3 cellular contexts compared by ENCODE assay signal in the genomic region with DNA sequence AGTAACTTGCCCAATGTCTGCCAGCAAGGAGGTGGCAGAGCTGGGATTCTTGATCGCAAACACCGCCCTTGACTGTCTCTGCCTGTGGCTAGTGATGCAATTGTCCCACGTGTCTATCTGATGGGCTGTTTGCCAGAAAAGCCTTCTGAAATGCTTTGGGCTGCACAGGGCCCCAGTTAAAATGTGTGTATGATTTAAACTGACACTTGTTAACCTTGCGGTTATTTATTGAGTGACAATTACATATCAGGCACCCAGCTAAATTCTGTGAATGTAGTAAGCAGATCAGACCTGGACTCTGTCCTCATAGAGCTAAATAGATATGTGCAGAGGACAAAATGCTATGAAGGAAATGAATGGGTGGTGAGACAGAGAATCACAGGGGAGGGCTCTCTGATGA.
TF ChIP-seq lines count a peak whose summit lies in the region.

No MANE protein-coding gene starts in this region.

TF ChIP-seq in A549, 52 proteins besides CTCF, POLR2A, EP300 and RAD21 (continued from another document and continues in another):
- peak; percentile 95 for TF ChIP-seq GATA3 (IDR thresholded peaks at IDR 0.05; ENCODE audit: borderline replicate concordance)
- TF ChIP-seq CHD2 (IDR thresholded peaks at IDR 0.05; ENCODE audit: low read length, partially characterized antibody) = no peak
- TF ChIP-seq, protein P1, sequence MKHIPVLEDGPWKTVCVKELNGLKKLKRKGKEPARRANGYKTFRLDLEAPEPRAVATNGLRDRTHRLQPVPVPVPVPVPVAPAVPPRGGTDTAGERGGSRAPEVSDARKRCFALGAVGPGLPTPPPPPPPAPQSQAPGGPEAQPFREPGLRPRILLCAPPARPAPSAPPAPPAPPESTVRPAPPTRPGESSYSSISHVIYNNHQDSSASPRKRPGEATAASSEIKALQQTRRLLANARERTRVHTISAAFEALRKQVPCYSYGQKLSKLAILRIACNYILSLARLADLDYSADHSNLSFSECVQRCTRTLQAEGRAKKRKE (CRISPR knock-in tag; IDR thresholded peaks at IDR 0.05; ENCODE audit: low read depth) = no peak
- TF ChIP-seq MAFK (IDR thresholded peaks at IDR 0.05; ENCODE audit: partially characterized antibody) = no peak
- TF ChIP-seq HOXB5 (CRISPR knock-in tag; IDR thresholded peaks at IDR 0.05) = no peak
- TF ChIP-seq, protein P2, sequence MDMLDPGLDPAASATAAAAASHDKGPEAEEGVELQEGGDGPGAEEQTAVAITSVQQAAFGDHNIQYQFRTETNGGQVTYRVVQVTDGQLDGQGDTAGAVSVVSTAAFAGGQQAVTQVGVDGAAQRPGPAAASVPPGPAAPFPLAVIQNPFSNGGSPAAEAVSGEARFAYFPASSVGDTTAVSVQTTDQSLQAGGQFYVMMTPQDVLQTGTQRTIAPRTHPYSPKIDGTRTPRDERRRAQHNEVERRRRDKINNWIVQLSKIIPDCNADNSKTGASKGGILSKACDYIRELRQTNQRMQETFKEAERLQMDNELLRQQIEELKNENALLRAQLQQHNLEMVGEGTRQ (IDR thresholded peaks at IDR 0.05) = peak; percentile 55
- TF ChIP-seq, protein P3, sequence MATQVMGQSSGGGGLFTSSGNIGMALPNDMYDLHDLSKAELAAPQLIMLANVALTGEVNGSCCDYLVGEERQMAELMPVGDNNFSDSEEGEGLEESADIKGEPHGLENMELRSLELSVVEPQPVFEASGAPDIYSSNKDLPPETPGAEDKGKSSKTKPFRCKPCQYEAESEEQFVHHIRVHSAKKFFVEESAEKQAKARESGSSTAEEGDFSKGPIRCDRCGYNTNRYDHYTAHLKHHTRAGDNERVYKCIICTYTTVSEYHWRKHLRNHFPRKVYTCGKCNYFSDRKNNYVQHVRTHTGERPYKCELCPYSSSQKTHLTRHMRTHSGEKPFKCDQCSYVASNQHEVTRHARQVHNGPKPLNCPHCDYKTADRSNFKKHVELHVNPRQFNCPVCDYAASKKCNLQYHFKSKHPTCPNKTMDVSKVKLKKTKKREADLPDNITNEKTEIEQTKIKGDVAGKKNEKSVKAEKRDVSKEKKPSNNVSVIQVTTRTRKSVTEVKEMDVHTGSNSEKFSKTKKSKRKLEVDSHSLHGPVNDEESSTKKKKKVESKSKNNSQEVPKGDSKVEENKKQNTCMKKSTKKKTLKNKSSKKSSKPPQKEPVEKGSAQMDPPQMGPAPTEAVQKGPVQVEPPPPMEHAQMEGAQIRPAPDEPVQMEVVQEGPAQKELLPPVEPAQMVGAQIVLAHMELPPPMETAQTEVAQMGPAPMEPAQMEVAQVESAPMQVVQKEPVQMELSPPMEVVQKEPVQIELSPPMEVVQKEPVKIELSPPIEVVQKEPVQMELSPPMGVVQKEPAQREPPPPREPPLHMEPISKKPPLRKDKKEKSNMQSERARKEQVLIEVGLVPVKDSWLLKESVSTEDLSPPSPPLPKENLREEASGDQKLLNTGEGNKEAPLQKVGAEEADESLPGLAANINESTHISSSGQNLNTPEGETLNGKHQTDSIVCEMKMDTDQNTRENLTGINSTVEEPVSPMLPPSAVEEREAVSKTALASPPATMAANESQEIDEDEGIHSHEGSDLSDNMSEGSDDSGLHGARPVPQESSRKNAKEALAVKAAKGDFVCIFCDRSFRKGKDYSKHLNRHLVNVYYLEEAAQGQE (IDR thresholded peaks at IDR 0.05) = no peak
- no peak for TF ChIP-seq RNF2 (IDR thresholded peaks at IDR 0.05; ENCODE audit: borderline replicate concordance, low read depth)
- no peak for TF ChIP-seq SREBF2 (IDR thresholded peaks at IDR 0.05)
- no peak for TF ChIP-seq BHLHE40 (IDR thresholded peaks at IDR 0.05; ENCODE audit: low read depth, low read length)
- TF ChIP-seq, protein P4, sequence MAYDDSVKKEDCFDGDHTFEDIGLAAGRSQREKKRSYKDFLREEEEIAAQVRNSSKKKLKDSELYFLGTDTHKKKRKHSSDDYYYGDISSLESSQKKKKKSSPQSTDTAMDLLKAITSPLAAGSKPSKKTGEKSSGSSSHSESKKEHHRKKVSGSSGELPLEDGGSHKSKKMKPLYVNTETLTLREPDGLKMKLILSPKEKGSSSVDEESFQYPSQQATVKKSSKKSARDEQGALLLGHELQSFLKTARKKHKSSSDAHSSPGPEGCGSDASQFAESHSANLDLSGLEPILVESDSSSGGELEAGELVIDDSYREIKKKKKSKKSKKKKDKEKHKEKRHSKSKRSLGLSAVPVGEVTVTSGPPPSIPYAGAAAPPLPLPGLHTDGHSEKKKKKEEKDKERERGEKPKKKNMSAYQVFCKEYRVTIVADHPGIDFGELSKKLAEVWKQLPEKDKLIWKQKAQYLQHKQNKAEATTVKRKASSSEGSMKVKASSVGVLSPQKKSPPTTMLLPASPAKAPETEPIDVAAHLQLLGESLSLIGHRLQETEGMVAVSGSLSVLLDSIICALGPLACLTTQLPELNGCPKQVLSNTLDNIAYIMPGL (CRISPR knock-in tag; IDR thresholded peaks at IDR 0.05; ENCODE audit: borderline replicate concordance) = no peak
- no peak for TF ChIP-seq NR3C1 (IDR thresholded peaks at IDR 0.05)

TF ChIP-seq in HCT116, 20 proteins besides CTCF, POLR2A, EP300 and RAD21 (continued from another document):
- TF ChIP-seq, protein P3 (IDR thresholded peaks at IDR 0.05; ENCODE audit: low read depth) = no peak
- TF ChIP-seq CBX3 (IDR thresholded peaks at IDR 0.05; ENCODE audit: low read depth) (peak; percentile 79), TCF7L2 (IDR thresholded peaks at IDR 0.05; ENCODE audit: borderline replicate concordance, extremely low read depth, insufficient read depth, insufficient read length) (peak; percentile 40), ELF1 (IDR thresholded peaks at IDR 0.05; ENCODE audit: borderline replicate concordance, low read depth) (no peak), EGR1 (IDR thresholded peaks at IDR 0.05; ENCODE audit: low read depth) (no peak), CEBPB (IDR thresholded peaks at IDR 0.05; ENCODE audit: low read depth) (peak; percentile 96), ZFX (IDR thresholded peaks at IDR 0.05) (no peak)

TF ChIP-seq in K562, 482 proteins besides CTCF, POLR2A, EP300 and RAD21 (continued from another document and continues in another):
- TF ChIP-seq CREM (IDR thresholded peaks at IDR 0.05; ENCODE audit: low read depth) (peak; percentile 82), JUND (IDR thresholded peaks at IDR 0.05; ENCODE audit: borderline replicate concordance, low read depth, low read length) (peak; percentile 87), JUND (tag; IDR thresholded peaks at IDR 0.05; ENCODE audit: borderline replicate concordance, low read depth, low read length) (peak; percentile 64; the same call in 1 of the 3 replicates), TEAD4 (IDR thresholded peaks at IDR 0.05; ENCODE audit: low read length) (peak; percentile 63; the same call in 1 of the 2 replicates), TEAD4 (CRISPR knock-in tag; IDR thresholded peaks at IDR 0.05; ENCODE audit: borderline replicate concordance) (no peak), SOX6 (IDR thresholded peaks at IDR 0.05) (peak; percentile 85), MEIS2 (IDR thresholded peaks at IDR 0.05; ENCODE audit: partially characterized antibody) (peak; percentile 92), TBL1XR1 (IDR thresholded peaks at IDR 0.05; ENCODE audit: low read length in 2 of 2) (peak in 1 of 2 experiments; percentile 69; a peak in 1 of 4 replicates), CCAR2 (IDR thresholded peaks at IDR 0.05; ENCODE audit: low read depth, low read length) (no peak), MAZ (CRISPR knock-in tag; conservative IDR thresholded peaks at IDR 0.05 in 1 of 2, IDR thresholded peaks at IDR 0.05 in 1 of 2) (0 out of 4 replicates have a peak, but pooled peaks of 1 of the 2 experiments have one; percentile 19), FOXA3 (CRISPR knock-in tag; conservative IDR thresholded peaks at IDR 0.05 in 1 of 2, IDR thresholded peaks at IDR 0.05 in 1 of 2) (peak in 1 of 2 experiments; percentile 41; a peak in 2 of 4 replicates), L3MBTL2 (IDR thresholded peaks at IDR 0.05) (peak; percentile 81), ZNF76 (CRISPR knock-in tag; IDR thresholded peaks at IDR 0.05; ENCODE audit: borderline replicate concordance) (no peak), ILF3 (IDR thresholded peaks at IDR 0.05; ENCODE audit: borderline replicate concordance) (no peak), RNF2 (IDR thresholded peaks at IDR 0.05) (0 out of 2 replicates have a peak, but pooled peaks have one; percentile 40), TRIM24 (IDR thresholded peaks at IDR 0.05) (peak; percentile 28 to 65; a peak in 1 of 4 replicates), RBM14 (IDR thresholded peaks at IDR 0.05; ENCODE audit: borderline replicate concordance, insufficient read depth, low read depth, low read length) (no peak), ZNF253 (CRISPR knock-in tag; conservative IDR thresholded peaks at IDR 0.05) (no peak), SMAD4 (CRISPR knock-in tag; conservative IDR thresholded peaks at IDR 0.05) (peak; percentile 62), FOXJ2 (tag; IDR thresholded peaks at IDR 0.05) (peak; percentile 16; the same call in 1 of the 2 replicates), HDAC2 (IDR thresholded peaks at IDR 0.05) (peak; percentile 34; the same call in 1 of the 2 replicates)
- TF ChIP-seq, protein P5, sequence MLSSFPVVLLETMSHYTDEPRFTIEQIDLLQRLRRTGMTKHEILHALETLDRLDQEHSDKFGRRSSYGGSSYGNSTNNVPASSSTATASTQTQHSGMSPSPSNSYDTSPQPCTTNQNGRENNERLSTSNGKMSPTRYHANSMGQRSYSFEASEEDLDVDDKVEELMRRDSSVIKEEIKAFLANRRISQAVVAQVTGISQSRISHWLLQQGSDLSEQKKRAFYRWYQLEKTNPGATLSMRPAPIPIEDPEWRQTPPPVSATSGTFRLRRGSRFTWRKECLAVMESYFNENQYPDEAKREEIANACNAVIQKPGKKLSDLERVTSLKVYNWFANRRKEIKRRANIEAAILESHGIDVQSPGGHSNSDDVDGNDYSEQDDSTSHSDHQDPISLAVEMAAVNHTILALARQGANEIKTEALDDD (IDR thresholded peaks at IDR 0.05) = 0 out of 2 replicates have a peak, but pooled peaks have one; percentile 29
- TF ChIP-seq, protein P6, sequence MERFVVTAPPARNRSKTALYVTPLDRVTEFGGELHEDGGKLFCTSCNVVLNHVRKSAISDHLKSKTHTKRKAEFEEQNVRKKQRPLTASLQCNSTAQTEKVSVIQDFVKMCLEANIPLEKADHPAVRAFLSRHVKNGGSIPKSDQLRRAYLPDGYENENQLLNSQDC (CRISPR knock-in tag; IDR thresholded peaks at IDR 0.05) = no peak
- TF ChIP-seq, protein P7, sequence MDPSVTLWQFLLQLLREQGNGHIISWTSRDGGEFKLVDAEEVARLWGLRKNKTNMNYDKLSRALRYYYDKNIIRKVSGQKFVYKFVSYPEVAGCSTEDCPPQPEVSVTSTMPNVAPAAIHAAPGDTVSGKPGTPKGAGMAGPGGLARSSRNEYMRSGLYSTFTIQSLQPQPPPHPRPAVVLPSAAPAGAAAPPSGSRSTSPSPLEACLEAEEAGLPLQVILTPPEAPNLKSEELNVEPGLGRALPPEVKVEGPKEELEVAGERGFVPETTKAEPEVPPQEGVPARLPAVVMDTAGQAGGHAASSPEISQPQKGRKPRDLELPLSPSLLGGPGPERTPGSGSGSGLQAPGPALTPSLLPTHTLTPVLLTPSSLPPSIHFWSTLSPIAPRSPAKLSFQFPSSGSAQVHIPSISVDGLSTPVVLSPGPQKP (CRISPR knock-in tag; IDR thresholded peaks at IDR 0.05) = no peak
- TF ChIP-seq, protein P8, sequence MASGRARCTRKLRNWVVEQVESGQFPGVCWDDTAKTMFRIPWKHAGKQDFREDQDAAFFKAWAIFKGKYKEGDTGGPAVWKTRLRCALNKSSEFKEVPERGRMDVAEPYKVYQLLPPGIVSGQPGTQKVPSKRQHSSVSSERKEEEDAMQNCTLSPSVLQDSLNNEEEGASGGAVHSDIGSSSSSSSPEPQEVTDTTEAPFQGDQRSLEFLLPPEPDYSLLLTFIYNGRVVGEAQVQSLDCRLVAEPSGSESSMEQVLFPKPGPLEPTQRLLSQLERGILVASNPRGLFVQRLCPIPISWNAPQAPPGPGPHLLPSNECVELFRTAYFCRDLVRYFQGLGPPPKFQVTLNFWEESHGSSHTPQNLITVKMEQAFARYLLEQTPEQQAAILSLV (tag; IDR thresholded peaks at IDR 0.05) = peak; percentile 35; the same call in 1 of the 2 replicates
- TF ChIP-seq, protein P9, sequence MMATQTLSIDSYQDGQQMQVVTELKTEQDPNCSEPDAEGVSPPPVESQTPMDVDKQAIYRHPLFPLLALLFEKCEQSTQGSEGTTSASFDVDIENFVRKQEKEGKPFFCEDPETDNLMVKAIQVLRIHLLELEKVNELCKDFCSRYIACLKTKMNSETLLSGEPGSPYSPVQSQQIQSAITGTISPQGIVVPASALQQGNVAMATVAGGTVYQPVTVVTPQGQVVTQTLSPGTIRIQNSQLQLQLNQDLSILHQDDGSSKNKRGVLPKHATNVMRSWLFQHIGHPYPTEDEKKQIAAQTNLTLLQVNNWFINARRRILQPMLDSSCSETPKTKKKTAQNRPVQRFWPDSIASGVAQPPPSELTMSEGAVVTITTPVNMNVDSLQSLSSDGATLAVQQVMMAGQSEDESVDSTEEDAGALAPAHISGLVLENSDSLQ (IDR thresholded peaks at IDR 0.05) = peak; percentile 76
